ENCODE assay signal across 24 cellular contexts in the genomic region with DNA sequence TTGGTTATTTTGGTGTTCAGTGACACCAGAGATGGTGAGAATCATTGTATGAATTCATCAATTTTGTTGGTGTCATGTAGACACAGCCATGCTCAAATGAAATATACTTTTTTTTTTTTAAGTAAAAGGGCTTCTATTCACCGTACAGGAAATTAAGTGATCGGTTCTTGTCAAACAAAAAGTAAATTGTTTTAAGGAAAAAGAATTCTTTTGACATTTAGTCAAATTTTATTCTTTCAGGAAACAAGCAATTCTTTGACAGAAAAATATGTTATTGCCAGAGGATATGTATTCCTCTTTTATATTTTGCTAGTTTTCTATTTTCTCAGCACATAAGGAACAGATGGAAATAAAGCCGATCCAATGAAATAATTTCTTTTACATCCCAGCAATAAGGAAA.
DNase-seq lines count a peak whose midpoint lies in the region; ATAC-seq, FAIRE-seq and TF ChIP-seq lines count a peak whose summit lies in the region.
"Had no signal": no experiment of that assay in that cellular context is flagged by ENCODE, and none has a peak within 500 bp of the region (broad histone marks: within the 10 kb centered on the region; RNA-seq: fewer than 3 reads in every experiment).

No MANE protein-coding gene starts in this region.

- in situ Hi-C loops in SK-MEL-5 (cut with HindIII; ENCODE audit: low pct_unique_long_range_greater_than_20kb, low sequenced_read_pairs) = no loop called here

- H3K27ac Mint-ChIP-seq in naive thymus-derived CD4-positive, alpha-beta T cell = no peak overlapping the region
- H3K27ac Mint-ChIP-seq: B cell; CD14-positive monocyte; CD4-positive, alpha-beta memory T cell; CD4-positive, CD25-positive, alpha-beta regulatory T cell; CD8-positive, alpha-beta memory T cell had no signal

- POLR2A ChIA-PET in naive thymus-derived CD4-positive, alpha-beta T cell (lab: Charles Lee) = no interaction called here

- no peaks in the 10 kb centered on the region for H3K9me3 ChIP-seq in naive thymus-derived CD4-positive, alpha-beta T cell (ENCODE audit: control insufficient read depth in 2 of 3, low read length in 3 of 3)
- H3K9me3 ChIP-seq in BE2C = no peaks in the 10 kb centered on the region
- H3K9me3 ChIP-seq: A549, BLaER1, Caco-2 had no signal

- no peaks in the 10 kb centered on the region for H3K4me1 ChIP-seq in naive thymus-derived CD4-positive, alpha-beta T cell (ENCODE audit: control insufficient read depth in 2 of 2, insufficient read depth in 2 of 2, low read length in 2 of 2)
- no peaks in the 10 kb centered on the region for H3K4me1 ChIP-seq in BE2C
- H3K4me1 ChIP-seq: A549, BLaER1, Caco-2 had no signal

- no peaks in the 10 kb centered on the region for H3K4me1 Mint-ChIP-seq in naive thymus-derived CD4-positive, alpha-beta T cell
- H3K4me1 Mint-ChIP-seq: B cell; CD14-positive monocyte; CD4-positive, alpha-beta memory T cell; CD4-positive, CD25-positive, alpha-beta regulatory T cell; CD8-positive, alpha-beta memory T cell had no signal

- no peak for ATAC-seq in naive thymus-derived CD4-positive, alpha-beta T cell
- ATAC-seq: A549 had no signal

- H3K36me3 Mint-ChIP-seq in naive thymus-derived CD4-positive, alpha-beta T cell = no peaks in the 10 kb centered on the region
- H3K36me3 Mint-ChIP-seq: CD14-positive monocyte; CD4-positive, alpha-beta memory T cell; CD4-positive, CD25-positive, alpha-beta regulatory T cell; CD8-positive, alpha-beta memory T cell had no signal

- DNase-seq in COLO829 (ENCODE audit: low spot score) = peak; percentile 28
- DNase-seq in SK-MEL-5 (ENCODE audit: low read depth, low spot score) = peak; percentile 80
- DNase-seq in frontal cortex (ENCODE audit: low spot score in 2 of 2) = no peak
- no peak for DNase-seq in naive thymus-derived CD4-positive, alpha-beta T cell
- no peak for DNase-seq in DMS 273 treated with DMSO at 0.1 percent for 48 hours (lab: John Stamatoyannopoulos, UW)
- DNase-seq in BE2C = no peak
- DNase-seq: AML-193; C1 segment of cervical spinal cord; Caco-2; Calu3; CD4-positive, alpha-beta memory T cell; CD4-positive, CD25-positive, alpha-beta regulatory T cell; CD8-positive, alpha-beta memory T cell; DMS79 treated with DMSO at 0.1 percent for 48 hours; GF-D8 had no signal

- H3K4me3 Mint-ChIP-seq in naive thymus-derived CD4-positive, alpha-beta T cell = no peak overlapping the region
- H3K4me3 Mint-ChIP-seq: B cell; CD14-positive monocyte; CD4-positive, alpha-beta memory T cell; CD4-positive, CD25-positive, alpha-beta regulatory T cell; CD8-positive, alpha-beta memory T cell had no signal

- intact Hi-C loops in naive thymus-derived CD4-positive, alpha-beta T cell (cut with micrococcal nuclease) = no loop called here

- TF ChIP-seq CTCF in BE2C (IDR thresholded peaks at IDR 0.05; ENCODE audit: low read depth, low read length) = no peak

- no peaks in the 10 kb centered on the region for H3K36me3 ChIP-seq in naive thymus-derived CD4-positive, alpha-beta T cell (ENCODE audit: control insufficient read depth in 2 of 3, insufficient read depth in 3 of 3, low read length in 3 of 3)
- H3K36me3 ChIP-seq in BE2C = no peaks in the 10 kb centered on the region
- H3K36me3 ChIP-seq: BLaER1 had no signal

- no peak overlapping the region for H3K4me3 ChIP-seq in naive thymus-derived CD4-positive, alpha-beta T cell (ENCODE audit: low read length)
- H3K4me3 ChIP-seq in BE2C (ENCODE audit: low read depth, low read length) = no peak overlapping the region
- H3K4me3 ChIP-seq: A549, BLaER1 had no signal

- CTCF ChIA-PET in naive thymus-derived CD4-positive, alpha-beta T cell (lab: Charles Lee) = no interaction called here

- no peaks in the 10 kb centered on the region for H3K27me3 ChIP-seq in naive thymus-derived CD4-positive, alpha-beta T cell (ENCODE audit: control insufficient read depth in 2 of 2, insufficient read depth in 2 of 2, low read length in 2 of 2)
- H3K27me3 ChIP-seq in BE2C = no peaks in the 10 kb centered on the region
- H3K27me3 ChIP-seq: BLaER1 had no signal

- no peak overlapping the region for H3K27ac ChIP-seq in naive thymus-derived CD4-positive, alpha-beta T cell (ENCODE audit: low read depth, low read length)
- H3K27ac ChIP-seq: 22Rv1, A549, BLaER1 had no signal

- FAIRE-seq in frontal cortex (lab: Jason Lieb, UNC) (peak; percentile 49), islet of Langerhans (lab: Jason Lieb, UNC) (peak; percentile 36)
- FAIRE-seq: A549, G401.6, GM12891, GM19239 had no signal

- no peaks in the 10 kb centered on the region for H3K27me3 Mint-ChIP-seq in naive thymus-derived CD4-positive, alpha-beta T cell
- H3K27me3 Mint-ChIP-seq: B cell; CD4-positive, alpha-beta memory T cell; CD4-positive, CD25-positive, alpha-beta regulatory T cell; CD8-positive, alpha-beta memory T cell had no signal

- H3K9me3 Mint-ChIP-seq in naive thymus-derived CD4-positive, alpha-beta T cell = peaks cover 0 to 14% (median 5%) of the 10 kb centered on the region in 11 donors

Comparison
In these comparisons a context has a peak if more than half of its experiments do, and no peak if none do; other contexts are left out.
1. DNase-seq: peak in COLO829 (single experiment) and SK-MEL-5 (single experiment); none in frontal cortex (0 of 2), naive thymus-derived CD4-positive, alpha-beta T cell (0 of 9), DMS 273 treated with DMSO at 0.1 percent for 48 hours (single experiment) and BE2C (single experiment).